ENCODE assay signal across 1 cellular context in genomic region chr19:58561373-58562125, GRCh38.
TF ChIP-seq lines count a peak whose summit lies in the region.

No MANE protein-coding gene starts in this region.

TF ChIP-seq in GM12878, 131 proteins besides CTCF, POLR2A, EP300 and RAD21:
- TF ChIP-seq EZH2 (IDR thresholded peaks at IDR 0.05; ENCODE audit: borderline replicate concordance, control insufficient read depth, low read depth, low read length), result no peak
- TF ChIP-seq BHLHE40 (IDR thresholded peaks at IDR 0.05; ENCODE audit: borderline replicate concordance in 1 of 2, low read depth in 2 of 2, low read length in 1 of 2), result no peak
- TF ChIP-seq POLR2AphosphoS2 (IDR thresholded peaks at IDR 0.05; ENCODE audit: low read depth, low read length), result no peak
- no peak for TF ChIP-seq CREB1 (IDR thresholded peaks at IDR 0.05; ENCODE audit: low read depth)
- TF ChIP-seq E2F4 (IDR thresholded peaks at IDR 0.05; ENCODE audit: low read depth, low read length), result no peak
- no peak for TF ChIP-seq TBL1XR1 (IDR thresholded peaks at IDR 0.05; ENCODE audit: low read depth, low read length)
